In the genomic region with DNA sequence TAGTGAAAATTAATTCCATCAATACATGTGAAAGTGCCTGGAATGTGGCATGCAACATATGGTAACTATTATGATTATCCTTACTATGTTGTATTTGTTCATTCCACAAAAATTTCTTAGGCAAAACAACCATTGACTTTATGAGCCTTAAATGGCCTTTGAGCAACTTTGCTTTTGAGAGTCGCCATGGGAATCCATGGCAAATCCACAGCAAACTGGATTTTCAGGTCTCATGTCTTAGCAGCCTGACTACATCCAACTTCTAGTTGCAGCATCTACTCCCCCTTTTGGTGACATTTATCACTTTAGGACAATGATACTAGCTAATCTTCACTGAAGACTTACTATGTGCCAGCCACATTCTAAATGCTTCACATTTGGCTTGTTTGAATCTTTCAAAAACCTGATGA, we compare ENCODE assay signal across 1 cellular context.
TF ChIP-seq lines count a peak whose summit lies in the region.

No MANE protein-coding gene starts in this region.

TF ChIP-seq in IMR-90, 13 proteins besides CTCF, POLR2A, EP300 and RAD21 (continued from another document):
- TF ChIP-seq RFX5 (IDR thresholded peaks at IDR 0.05; ENCODE audit: low read depth, low read length) (no peak), RCOR1 (IDR thresholded peaks at IDR 0.05; ENCODE audit: insufficient replicate concordance, low read length) (no peak), SMC3 (IDR thresholded peaks at IDR 0.05; ENCODE audit: low read depth, low read length) (no peak), MXI1 (IDR thresholded peaks at IDR 0.05; ENCODE audit: borderline replicate concordance, low read depth, low read length) (no peak), MAZ (IDR thresholded peaks at IDR 0.05; ENCODE audit: borderline replicate concordance, low read depth, low read length) (no peak), CEBPB (IDR thresholded peaks at IDR 0.05; ENCODE audit: low read depth, low read length) (no peak), CHD1 (IDR thresholded peaks at IDR 0.05; ENCODE audit: low read depth, low read length) (no peak), BHLHE40 (IDR thresholded peaks at IDR 0.05; ENCODE audit: low read depth, low read length) (no peak), MAFK (IDR thresholded peaks at IDR 0.05; ENCODE audit: low read depth, low read length) (no peak), NFE2L2 (IDR thresholded peaks at IDR 0.05; ENCODE audit: low read depth, low read length) (no peak)
- TF ChIP-seq, protein P1, sequence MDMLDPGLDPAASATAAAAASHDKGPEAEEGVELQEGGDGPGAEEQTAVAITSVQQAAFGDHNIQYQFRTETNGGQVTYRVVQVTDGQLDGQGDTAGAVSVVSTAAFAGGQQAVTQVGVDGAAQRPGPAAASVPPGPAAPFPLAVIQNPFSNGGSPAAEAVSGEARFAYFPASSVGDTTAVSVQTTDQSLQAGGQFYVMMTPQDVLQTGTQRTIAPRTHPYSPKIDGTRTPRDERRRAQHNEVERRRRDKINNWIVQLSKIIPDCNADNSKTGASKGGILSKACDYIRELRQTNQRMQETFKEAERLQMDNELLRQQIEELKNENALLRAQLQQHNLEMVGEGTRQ (IDR thresholded peaks at IDR 0.05; ENCODE audit: low read depth, low read length), result no peak
- TF ChIP-seq, protein P2, sequence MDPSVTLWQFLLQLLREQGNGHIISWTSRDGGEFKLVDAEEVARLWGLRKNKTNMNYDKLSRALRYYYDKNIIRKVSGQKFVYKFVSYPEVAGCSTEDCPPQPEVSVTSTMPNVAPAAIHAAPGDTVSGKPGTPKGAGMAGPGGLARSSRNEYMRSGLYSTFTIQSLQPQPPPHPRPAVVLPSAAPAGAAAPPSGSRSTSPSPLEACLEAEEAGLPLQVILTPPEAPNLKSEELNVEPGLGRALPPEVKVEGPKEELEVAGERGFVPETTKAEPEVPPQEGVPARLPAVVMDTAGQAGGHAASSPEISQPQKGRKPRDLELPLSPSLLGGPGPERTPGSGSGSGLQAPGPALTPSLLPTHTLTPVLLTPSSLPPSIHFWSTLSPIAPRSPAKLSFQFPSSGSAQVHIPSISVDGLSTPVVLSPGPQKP (IDR thresholded peaks at IDR 0.05; ENCODE audit: borderline replicate concordance, low read depth, low read length), result no peak
